8 cellular contexts compared by ENCODE assay signal in the genomic region with DNA sequence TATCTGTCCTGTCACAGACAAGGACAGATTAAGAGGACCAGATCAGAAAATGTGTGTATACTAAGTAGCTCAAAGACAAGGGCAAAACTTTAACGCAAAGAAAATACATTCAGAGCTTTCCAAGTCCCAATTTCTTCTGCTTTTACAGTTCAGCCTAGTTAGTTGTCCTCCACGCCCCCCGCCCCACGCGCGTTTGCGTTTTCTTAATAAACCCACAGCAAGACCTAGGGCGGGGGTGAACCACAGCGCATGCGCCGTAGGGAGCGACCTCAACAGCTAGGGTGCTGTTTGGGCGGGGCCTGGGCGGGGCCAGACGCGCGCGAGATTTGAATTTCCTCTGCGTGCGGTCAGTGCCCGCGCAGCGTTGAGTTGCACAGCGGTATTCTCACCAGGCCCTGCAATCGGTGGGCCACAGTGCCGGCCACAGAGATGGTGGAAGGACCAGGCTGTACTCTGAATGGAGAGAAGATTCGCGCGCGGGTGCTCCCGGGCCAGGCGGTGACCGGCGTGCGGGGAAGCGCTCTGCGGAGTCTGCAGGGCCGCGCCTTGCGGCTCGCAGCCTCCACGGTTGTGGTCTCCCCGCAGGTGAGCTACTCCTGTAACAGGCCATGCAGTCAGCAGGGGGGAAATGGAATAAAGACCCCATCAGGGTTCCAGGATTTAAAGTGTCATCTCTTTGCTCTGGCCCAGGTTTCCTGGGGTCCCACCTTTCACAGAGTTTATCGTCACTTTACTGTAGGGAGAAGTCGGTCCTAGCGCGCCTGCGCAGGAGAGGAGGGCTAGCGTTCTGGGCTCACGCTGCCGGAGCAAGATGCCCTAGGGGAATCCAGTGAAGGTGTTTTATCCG. TPM values are rescaled to one million over a fixed set of nuclear protein-coding genes. Genes with fewer than 3 reads are reported as not detected.
DNase-seq lines count a peak whose midpoint lies in the region; ATAC-seq and TF ChIP-seq lines count a peak whose summit lies in the region.

A gene with protein sequence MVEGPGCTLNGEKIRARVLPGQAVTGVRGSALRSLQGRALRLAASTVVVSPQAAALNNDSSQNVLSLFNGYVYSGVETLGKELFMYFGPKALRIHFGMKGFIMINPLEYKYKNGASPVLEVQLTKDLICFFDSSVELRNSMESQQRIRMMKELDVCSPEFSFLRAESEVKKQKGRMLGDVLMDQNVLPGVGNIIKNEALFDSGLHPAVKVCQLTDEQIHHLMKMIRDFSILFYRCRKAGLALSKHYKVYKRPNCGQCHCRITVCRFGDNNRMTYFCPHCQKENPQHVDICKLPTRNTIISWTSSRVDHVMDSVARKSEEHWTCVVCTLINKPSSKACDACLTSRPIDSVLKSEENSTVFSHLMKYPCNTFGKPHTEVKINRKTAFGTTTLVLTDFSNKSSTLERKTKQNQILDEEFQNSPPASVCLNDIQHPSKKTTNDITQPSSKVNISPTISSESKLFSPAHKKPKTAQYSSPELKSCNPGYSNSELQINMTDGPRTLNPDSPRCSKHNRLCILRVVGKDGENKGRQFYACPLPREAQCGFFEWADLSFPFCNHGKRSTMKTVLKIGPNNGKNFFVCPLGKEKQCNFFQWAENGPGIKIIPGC (plus strand): TSS at position 350 of the 847 bp plus-strand sequence. CDS start 80 bp downstream, at position 430.

- H3K9me3 ChIP-seq in cardiac muscle cell (ENCODE audit: low read depth), result no peaks in the 10 kb centered on the region
- H3K9me3 ChIP-seq in trophoblast cell (ENCODE audit: insufficient read depth, low read depth, low read length), result no peaks in the 10 kb centered on the region

- peak; percentile 91 for ATAC-seq in HG02610 (IDR thresholded peaks at IDR 0.05; ENCODE audit: unreplicated experiment)
- peak; percentile 87 to 90 for ATAC-seq in activated naive CD4-positive, alpha-beta T cell treated with anti-CD3 and anti-CD28 coated beads, Interleukin-2, amount 50 U/mL, for 72 hours

- H3K4me3 ChIP-seq in cardiac muscle cell, result peak within 1 kb of the TSS; percentile 69
- peak within 1 kb of the TSS; percentile 89 for H3K4me3 ChIP-seq in trophoblast cell (ENCODE audit: low read depth, low read length)

- peak within 1 kb of the TSS; percentile 83 for H3K4me2 ChIP-seq in trophoblast cell (ENCODE audit: low read length)

- peak within 1 kb of the TSS; percentile 46 for H3K14ac ChIP-seq in trophoblast cell (ENCODE audit: low read length)

- H3K4me1 ChIP-seq in cardiac muscle cell (ENCODE audit: low read depth) (peaks cover 4% of the 10 kb centered on the region), trophoblast cell (ENCODE audit: control insufficient read depth in 1 of 2, insufficient read depth in 2 of 2, low read length in 2 of 2) (no peaks in the 10 kb centered on the region)

- peak within 1 kb of the TSS; percentile 49 for H3K18ac ChIP-seq in trophoblast cell (ENCODE audit: low read length)

- no peaks in the 10 kb centered on the region for H3K79me1 ChIP-seq in trophoblast cell (ENCODE audit: low read length)

- no peaks in the 10 kb centered on the region for H3K27me3 Mint-ChIP-seq in type B pancreatic cell

- peak within 1 kb of the TSS; percentile 96 for H3K4me3 Mint-ChIP-seq in type B pancreatic cell

- H3K27ac Mint-ChIP-seq in activated naive CD4-positive, alpha-beta T cell treated with anti-CD3 and anti-CD28 coated beads, Interleukin-2, amount 50 U/mL, for 72 hours, result peak within 1 kb of the TSS; percentile 93 to 96
- peak within 1 kb of the TSS; percentile 7 for H3K27ac Mint-ChIP-seq in type B pancreatic cell

- peak within 1 kb of the TSS; percentile 88 for H4K8ac ChIP-seq in trophoblast cell (ENCODE audit: low read depth, low read length)

- no peak within 1 kb of the TSS for H2AK5ac ChIP-seq in trophoblast cell (ENCODE audit: low read length)

- peaks cover 5 to 22% of the 10 kb centered on the region in 2 donors for H3K36me3 Mint-ChIP-seq in activated naive CD4-positive, alpha-beta T cell treated with anti-CD3 and anti-CD28 coated beads, Interleukin-2, amount 50 U/mL, for 72 hours
- no peaks in the 10 kb centered on the region for H3K36me3 Mint-ChIP-seq in type B pancreatic cell

- H3K27me3 ChIP-seq in cardiac muscle cell (no peaks in the 10 kb centered on the region), trophoblast cell (ENCODE audit: insufficient read depth, low read length) (no peaks in the 10 kb centered on the region)

- H3K36me3 ChIP-seq in cardiac muscle cell (no peaks in the 10 kb centered on the region), trophoblast cell (ENCODE audit: control insufficient read depth in 1 of 2, insufficient read depth in 2 of 2, low read length in 2 of 2) (no peaks in the 10 kb centered on the region)

- DNase-seq in GM10266 (ENCODE audit: extremely low spot score) (peak; percentile 89), NCI-H1092 (lab: John Stamatoyannopoulos, UW) (peak; percentile 87), SKM-1 (lab: John Stamatoyannopoulos, UW; ENCODE audit: unreplicated experiment) (peak; percentile 72), cardiac muscle cell (ENCODE audit: low read depth in 1 of 2, low spot score in 1 of 2) (peak; percentile 94 to 95), trophoblast cell (peak; percentile 83 to 96), type B pancreatic cell (ENCODE audit: extremely low spot score, unreplicated experiment) (peak; percentile 90)
- peak; percentile 87 to 91 for DNase-seq in activated naive CD4-positive, alpha-beta T cell treated with anti-CD3 and anti-CD28 coated beads, Interleukin-2, amount 50 U/mL, for 72 hours (ENCODE audit: low spot score in 2 of 2)

- peak within 1 kb of the TSS; percentile 64 for H2BK5ac ChIP-seq in trophoblast cell (ENCODE audit: low read depth, low read length, poor library complexity)

- peak within 1 kb of the TSS; percentile 65 for H4K91ac ChIP-seq in trophoblast cell (ENCODE audit: low read depth, low read length)

- TF ChIP-seq CTCF in GM10266 (IDR thresholded peaks at IDR 0.05; ENCODE audit: control insufficient read depth, insufficient read depth, low read depth, missing control alignments), result no peak
- TF ChIP-seq CTCF in cardiac muscle cell (IDR thresholded peaks at IDR 0.05; ENCODE audit: low read depth, low read length), result no peak
- no peak for TF ChIP-seq CTCF in type B pancreatic cell (conservative IDR thresholded peaks at IDR 0.05)

- H3K79me2 ChIP-seq in trophoblast cell (ENCODE audit: control insufficient read depth, insufficient read depth, low read length, poor library complexity), result no peaks in the 10 kb centered on the region

- peak within 1 kb of the TSS; percentile 34 for H3K9ac ChIP-seq in trophoblast cell (ENCODE audit: low read length)

- no peak within 1 kb of the TSS for H4K12ac ChIP-seq in trophoblast cell (ENCODE audit: low read depth, low read length)

- WGBS in trophoblast cell (ENCODE audit: extremely low coverage, insufficient coverage, insufficient read length), result no CpG with 5 or more reads among the region's 52 CpGs

- H3K4ac ChIP-seq in trophoblast cell (ENCODE audit: low read depth, low read length), result no peak within 1 kb of the TSS

- no peaks in the 10 kb centered on the region for H3K9me3 Mint-ChIP-seq in activated naive CD4-positive, alpha-beta T cell treated with anti-CD3 and anti-CD28 coated beads, Interleukin-2, amount 50 U/mL, for 72 hours
- no peaks in the 10 kb centered on the region for H3K9me3 Mint-ChIP-seq in type B pancreatic cell

- H3K4me1 Mint-ChIP-seq in type B pancreatic cell (ENCODE audit: unreplicated experiment), result peaks cover 10% of the 10 kb centered on the region

- peak within 1 kb of the TSS; percentile 100 for H2AFZ ChIP-seq in trophoblast cell (ENCODE audit: insufficient read depth, low read length, poor library complexity)

- no peak within 1 kb of the TSS for H2BK120ac ChIP-seq in trophoblast cell (ENCODE audit: insufficient read depth, low read length, poor library complexity)

- no peak within 1 kb of the TSS for H2BK12ac ChIP-seq in trophoblast cell (ENCODE audit: low read length)

- H3K27ac ChIP-seq in cardiac muscle cell, result no peak within 1 kb of the TSS
- no peak within 1 kb of the TSS for H3K27ac ChIP-seq in trophoblast cell (ENCODE audit: low read depth, low read length)

- no peak within 1 kb of the TSS for H3K23ac ChIP-seq in trophoblast cell (ENCODE audit: low read length)

RNA-seq across cellular contexts. Expression of the gene that starts here (rescaled TPM):
- total RNA-seq in activated naive CD4-positive, alpha-beta T cell treated with anti-CD3 and anti-CD28 coated beads, Interleukin-2, amount 50 U/mL, for 72 hours, result 10 to 100 TPM; 18.7 to 25.5 TPM
- total RNA-seq in cardiac muscle cell (1.9 and 7.4 TPM in 2 replicates), type B pancreatic cell (ENCODE audit: low replicate concordance) (4.0 and 10.1 TPM in 2 replicates)
- 2.0 and 11.2 TPM in 2 replicates for polyA plus RNA-seq in cardiac muscle cell
- 3.5 and 3.6 TPM in 2 replicates for polyA plus RNA-seq in trophoblast cell (2013)
